ENCODE assay signal across 8 cellular contexts in genomic region chr19:1407662-1408299, GRCh38. TPM values are rescaled to one million over a fixed set of nuclear protein-coding genes. Genes with fewer than 3 reads are reported as not detected.
A peak's percentile ranks its signal among the peaks of the same experiment; 100 is the strongest.
DNase-seq lines count a peak whose midpoint lies in the region; ATAC-seq and TF ChIP-seq lines count a peak whose summit lies in the region.

No MANE protein-coding gene starts in this region.

- no peaks in the 10 kb centered on the region for H3K9me3 ChIP-seq in H9 (ENCODE audit: control insufficient read depth, low read depth, low read length)
- H3K9me3 ChIP-seq in NT2/D1 (ENCODE audit: insufficient read depth, low read length), result no peaks in the 10 kb centered on the region
- no peaks in the 10 kb centered on the region for H3K9me3 ChIP-seq in body of pancreas
- H3K9me3 ChIP-seq in lung (ENCODE audit: control insufficient read depth in 2 of 2, insufficient read depth in 1 of 2, low read length in 1 of 2), result no peaks in the 10 kb centered on the region

- WGBS in H9 (ENCODE audit: extremely low coverage, insufficient read length, low lambda C conversion rate), result no CpG with 5 or more reads among the region's 87 CpGs
- WGBS in body of pancreas, 2 donors, result 0 to 1% methylated on average over 5 to 74 of the region's 87 CpGs
- 0 to 1% methylated on average over 14 to 81 of the region's 87 CpGs for whole genome bisulfite sequencing in lung, 2 donors

- no peaks in the 10 kb centered on the region for H3K9me3 Mint-ChIP-seq in H9

- H4K5ac ChIP-seq in H9 (ENCODE audit: insufficient read length, low read depth, low read length), result no peak overlapping the region

- H3K4me3 Mint-ChIP-seq in H9, result peak overlapping the region; percentile 74 to 92

- no peak overlapping the region for H2BK20ac ChIP-seq in H9 (ENCODE audit: low read depth, low read length, poor library complexity, severe bottlenecking)

- H3K27ac Mint-ChIP-seq in H9, result no peak overlapping the region

- no peak overlapping the region for H3K56ac ChIP-seq in H9 (ENCODE audit: insufficient read length, low read depth, low read length)

- peaks cover 31 to 38% of the 10 kb centered on the region in 2 experiments for H3K4me1 Mint-ChIP-seq in H9

- H4K91ac ChIP-seq in H9 (ENCODE audit: insufficient read length, low read depth, low read length), result no peak overlapping the region

- peak overlapping the region; percentile 85 for H3K4me2 ChIP-seq in H9 (ENCODE audit: insufficient read depth, insufficient read length, low read length)

- H2BK12ac ChIP-seq in H9 (ENCODE audit: insufficient read length, low read depth, low read length), result no peak overlapping the region

- H3K18ac ChIP-seq in H9 (ENCODE audit: insufficient read length, low read depth, low read length), result no peak overlapping the region

- H2BK120ac ChIP-seq in H9 (ENCODE audit: low read depth, low read length, poor library complexity, severe bottlenecking), result no peak overlapping the region

- no peaks in the 10 kb centered on the region for H3K27me3 ChIP-seq in H9 (ENCODE audit: insufficient read depth, low read length)
- H3K27me3 ChIP-seq in NT2/D1 (ENCODE audit: insufficient read depth, insufficient read length), result no peaks in the 10 kb centered on the region
- H3K27me3 ChIP-seq in body of pancreas, result no peaks in the 10 kb centered on the region
- no peaks in the 10 kb centered on the region for H3K27me3 ChIP-seq in lung (ENCODE audit: control insufficient read depth, insufficient read depth)

- peaks cover 47% of the 10 kb centered on the region for H3K79me2 ChIP-seq in H9 (ENCODE audit: insufficient read depth, low read length)

- no peaks in the 10 kb centered on the region for H4K20me1 ChIP-seq in H9 (ENCODE audit: control insufficient read depth, insufficient read depth, insufficient read length)

- H3K23ac ChIP-seq in H9 (ENCODE audit: insufficient read length, low read depth, low read length), result no peak overlapping the region

- no peak overlapping the region for H3T11ph ChIP-seq in H9 (ENCODE audit: low read length)

- peaks cover 8% of the 10 kb centered on the region for H3K27me3 Mint-ChIP-seq in H9 (ENCODE audit: low read depth)

- H3K36me3 ChIP-seq in NT2/D1 (ENCODE audit: insufficient read depth, insufficient read length, low read length) (peaks cover 42% of the 10 kb centered on the region), body of pancreas (replicated peaks in 1 of 2; ENCODE audit: insufficient read depth in 1 of 2, low read depth in 2 of 2) (no peaks in the 10 kb centered on the region), lung (ENCODE audit: control insufficient read depth in 2 of 2, insufficient read depth in 2 of 2, low read length in 2 of 2) (peaks cover 0 to 8% of the 10 kb centered on the region in 2 donors)

- no peak overlapping the region for H2BK5ac ChIP-seq in H9 (ENCODE audit: insufficient read length, low read length)

- peak overlapping the region; percentile 88 for H3K14ac ChIP-seq in H9 (ENCODE audit: insufficient read depth, low read length)

- H3K4me3 ChIP-seq in NT2/D1 (ENCODE audit: insufficient read length, low read depth), result peak overlapping the region; percentile 67
- H3K4me3 ChIP-seq in body of pancreas, result peak overlapping the region; percentile 67 to 90
- peak overlapping the region; percentile 83 for H3K4me3 ChIP-seq in lung

- intact Hi-C loops in body of pancreas (cut with DNase I), result loop anchor here (5.0 kb wide), 1 partner anchor 135 kb away; no protein-coding TSS in a partner anchor

- no peak overlapping the region for H3K27ac ChIP-seq in H9 (ENCODE audit: insufficient read length, low read depth, low read length)
- peak overlapping the region; percentile 93 to 95 (median 94) for H3K27ac ChIP-seq in body of pancreas
- peak overlapping the region; percentile 93 to 97 for H3K27ac ChIP-seq in lung (ENCODE audit: low read depth in 1 of 2, low read length in 1 of 2)
- H3K27ac ChIP-seq in substantia nigra (ENCODE audit: low read depth, low read length, poor library complexity, severe bottlenecking), result peak overlapping the region; percentile 93

- peaks cover 16 to 25% (median 24%) of the 10 kb centered on the region in 3 experiments for H3K36me3 Mint-ChIP-seq in H9 (ENCODE audit: insufficient read depth in 1 of 3, low read depth in 3 of 3)

- no peak overlapping the region for H4K8ac ChIP-seq in H9 (replicated peaks; ENCODE audit: insufficient read length, low read depth, low read length)

- TF ChIP-seq CTCF in H9 (conservative IDR thresholded peaks at IDR 0.05), result no peak
- TF ChIP-seq CTCF in body of pancreas (IDR thresholded peaks at IDR 0.05), result no peak
- no peak for TF ChIP-seq CTCF in lung (IDR thresholded peaks at IDR 0.05; ENCODE audit: control extremely low read depth, extremely low read depth)

- no peak for TF ChIP-seq POLR2A in body of pancreas (IDR thresholded peaks at IDR 0.05)

- no peak overlapping the region for H2BK15ac ChIP-seq in H9 (ENCODE audit: low read depth, low read length)

- ATAC-seq in body of pancreas (peak; percentile 33), lung (ENCODE audit: insufficient read depth, low FRiP score) (no peak), GM19397 (IDR thresholded peaks at IDR 0.05; ENCODE audit: unreplicated experiment) (no peak)

- H3K79me1 ChIP-seq in H9 (ENCODE audit: insufficient read depth, low read depth, low read length, poor library complexity, severe bottlenecking), result no peaks in the 10 kb centered on the region

- H3K4me1 ChIP-seq in H9 (ENCODE audit: insufficient read depth, low read length), result no peaks in the 10 kb centered on the region; the same call in 1 of the 2 replicates
- H3K4me1 ChIP-seq in NT2/D1 (ENCODE audit: insufficient read depth, insufficient read length), result peaks cover 25% of the 10 kb centered on the region
- peaks cover 60% of the 10 kb centered on the region for H3K4me1 ChIP-seq in body of pancreas
- peaks cover 14 to 33% of the 10 kb centered on the region in 2 donors for H3K4me1 ChIP-seq in lung (ENCODE audit: control insufficient read depth in 2 of 2, insufficient read depth in 2 of 2, low read length in 2 of 2)

- no peak overlapping the region for H2AK5ac ChIP-seq in H9 (ENCODE audit: insufficient read length, low read length)

- H2AFZ ChIP-seq in H9 (ENCODE audit: low read length), result no peak overlapping the region

- peak overlapping the region; percentile 64 for H3K9ac ChIP-seq in H9 (ENCODE audit: extremely low read depth, insufficient read length, low read length)
- H3K9ac ChIP-seq in NT2/D1 (ENCODE audit: insufficient read length, low read depth), result peak overlapping the region; percentile 97

- DNase-seq in EL (peak; percentile 37), H9 (no peak), NT2/D1 (ENCODE audit: low read depth, low spot score) (no peak), body of pancreas (peak in 1 of 4 donors; percentile 50), lung (ENCODE audit: low spot score) (peak; percentile 50), substantia nigra (lab: John Stamatoyannopoulos, UW) (peak in 3 of 49 donors; percentile 13 to 75 (median 37)), DMS53 treated with DMSO at 0.1 percent for 48 hours (lab: John Stamatoyannopoulos, UW; ENCODE audit: unreplicated experiment) (no peak)

- H3K23me2 ChIP-seq in H9 (ENCODE audit: insufficient read length, low read depth, low read length, poor library complexity, severe bottlenecking), result peaks cover 6% of the 10 kb centered on the region

- H3K4ac ChIP-seq in H9 (ENCODE audit: low read depth, low read length), result no peak overlapping the region; the same call in 1 of the 2 replicates

RNA-seq across cellular contexts. Expression of gene DAZAP1, which starts 0.4 kb away (rescaled TPM):
- total RNA-seq in H9 (2021) (255 and 265 TPM in 2 replicates), body of pancreas (10 to 100 TPM; 25.4 to 63.3 TPM), lung (100 to 1,000 TPM in 1 of 2 donors, 10 to 100 TPM in 1; 61.4 to 125 TPM)
- polyA plus RNA-seq in lung, result 10 to 100 TPM; 77.3 to 82.8 TPM

RNA-seq across cellular contexts. Expression of gene GAMT, which starts 6.4 kb away (rescaled TPM):
- total RNA-seq in H9 (2021) (26.6 and 27.4 TPM in 2 replicates), body of pancreas (100 to 1,000 TPM in 1 of 2 donors, 10 to 100 TPM in 1; 70.2 to 129 TPM), lung (1 to 10 TPM; 7.1 to 8.6 TPM)
- polyA plus RNA-seq in lung, result 1 to 10 TPM; 2.9 to 7.6 TPM

RNA-seq across cellular contexts. Expression of gene NDUFS7, which starts 24.1 kb away (rescaled TPM):
- total RNA-seq in H9 (2021) (83.7 and 83.9 TPM in 2 replicates), body of pancreas (10 to 100 TPM; 59.9 to 87.7 TPM), lung (100 to 1,000 TPM in 1 of 2 donors, 10 to 100 TPM in 1; 33.4 to 114 TPM)
- 100 to 1,000 TPM; 103 to 133 TPM for polyA plus RNA-seq in lung

RNA-seq across cellular contexts. Expression of gene RPS15, which starts 30.4 kb away (rescaled TPM):
- total RNA-seq in H9 (2021) (1,628 and 1,677 TPM in 2 replicates), body of pancreas (1,000 to 10,000 TPM; 2,008 to 2,166 TPM), lung (1,000 to 10,000 TPM in 1 of 2 donors, 100 to 1,000 TPM in 1; 574 to 1,157 TPM)
- 1,000 to 10,000 TPM; 2,710 to 2,993 TPM for polyA plus RNA-seq in lung

RNA-seq across cellular contexts. Expression of gene APC2, which starts 42.1 kb away (rescaled TPM):
- total RNA-seq in H9 (2021), result 0.68 and 2.0 TPM in 2 replicates
- under 1 TPM in 1 of 2 donors, not detected in 1; 0.26 TPM for total RNA-seq in body of pancreas
- total RNA-seq in lung, result under 1 TPM; 0.15 to 0.37 TPM
- polyA plus RNA-seq in lung, result under 1 TPM; 0.01 to 0.04 TPM

Comparison
In these comparisons a context has a peak if more than half of its experiments do, and no peak if none do; other contexts are left out.
1. DNase-seq: peak in EL (single experiment) and lung (single experiment); none in H9 (single experiment), NT2/D1 (single experiment) and DMS53 treated with DMSO at 0.1 percent for 48 hours (single experiment).
2. Peak in every context shown above with its lines, with median percentiles within 50 percentile points of each other: H3K4me3 ChIP-seq.